Comparison of ENCODE assay signal across 34 cellular contexts in the genomic region with DNA sequence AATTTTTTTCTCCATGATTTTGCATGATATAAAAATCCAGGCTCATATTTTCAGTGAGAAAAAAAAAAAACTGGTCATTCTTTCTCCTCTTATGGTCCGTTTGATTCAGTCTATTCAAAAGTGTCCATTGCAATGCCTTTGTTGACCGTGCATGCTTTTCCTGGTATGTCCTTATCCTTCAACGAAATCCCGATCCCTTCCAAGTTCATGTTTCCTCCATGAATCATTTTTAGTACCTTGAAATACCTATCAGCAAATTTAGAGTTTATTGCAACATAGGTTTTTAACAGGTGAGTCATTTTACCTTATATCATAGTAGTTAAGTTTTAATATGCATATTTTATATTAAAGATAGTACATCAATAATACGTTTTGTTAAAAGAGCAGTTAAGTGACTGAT.
"Had no signal": no experiment of that assay in that cellular context is flagged by ENCODE, and none has a peak within 500 bp of the region (broad histone marks: within the 10 kb centered on the region; RNA-seq: fewer than 3 reads in every experiment).

No MANE protein-coding gene starts in this region.

- H3K27me3 Mint-ChIP-seq: activated B cell treated with CpG ODN at 0.5 μM for 24 hours; activated CD8-positive, alpha-beta T cell treated with anti-CD3 and anti-CD28 coated beads for 36 hours; activated naive CD8-positive, alpha-beta T cell; activated T-helper 17 cell treated with anti-CD3 and anti-CD28 coated beads, Interleukin-2, amount 50 U/mL, for 72 hours; dendritic cell treated with granulocyte-macrophage colony-stimulating factor and Interleukin-4, amounts not matched to agents 40 ng/mL and 50 ng/mL, for 4 days; T-helper 17 cell had no signal

- H3K27ac Mint-ChIP-seq: activated B cell treated with CpG ODN at 0.5 μM for 24 hours; activated CD8-positive, alpha-beta T cell treated with anti-CD3 and anti-CD28 coated beads for 36 hours; activated naive CD8-positive, alpha-beta T cell; activated T-helper 17 cell treated with anti-CD3 and anti-CD28 coated beads, Interleukin-2, amount 50 U/mL, for 72 hours; dendritic cell treated with granulocyte-macrophage colony-stimulating factor and Interleukin-4, amounts not matched to agents 40 ng/mL and 50 ng/mL, for 4 days; endodermal cell; T-helper 17 cell; T-helper 2 cell treated with Interferon-gamma antibody and Interleukin-4, amounts not matched to agents 5 μg/mL and 100 μg/mL, for 36 hours had no signal

- H3K27me3 ChIP-seq: brain microvascular endothelial cell, esophagus muscularis mucosa, gastroesophageal sphincter had no signal

- H3K4me1 ChIP-seq: esophagus muscularis mucosa, gastroesophageal sphincter had no signal

- H3K4me3 Mint-ChIP-seq: activated B cell treated with CpG ODN at 0.5 μM for 24 hours; activated CD8-positive, alpha-beta T cell treated with anti-CD3 and anti-CD28 coated beads for 36 hours; activated naive CD8-positive, alpha-beta T cell; activated T-cell treated with anti-CD3 and anti-CD28 coated beads, Interleukin-2, amount 50 U/mL, for 4 hours; activated T-helper 17 cell treated with anti-CD3 and anti-CD28 coated beads, Interleukin-2, amount 50 U/mL, for 72 hours; dendritic cell treated with granulocyte-macrophage colony-stimulating factor and Interleukin-4, amounts not matched to agents 40 ng/mL and 50 ng/mL, for 4 days; endodermal cell; T-helper 17 cell; T-helper 2 cell treated with Interferon-gamma antibody and Interleukin-4, amounts not matched to agents 5 μg/mL and 100 μg/mL, for 36 hours had no signal

- H3K9me3 Mint-ChIP-seq: dendritic cell treated with granulocyte-macrophage colony-stimulating factor and Interleukin-4, amounts not matched to agents 40 ng/mL and 50 ng/mL, for 4 days had no signal

- H3K4me3 ChIP-seq: coronary artery, dorsolateral prefrontal cortex, esophagus muscularis mucosa, gastroesophageal sphincter had no signal

- H3K4me1 Mint-ChIP-seq: activated B cell treated with CpG ODN at 0.5 μM for 24 hours; activated T-helper 17 cell treated with anti-CD3 and anti-CD28 coated beads, Interleukin-2, amount 50 U/mL, for 72 hours; endodermal cell; T-helper 17 cell had no signal

- ATAC-seq: activated CD4-positive, CD25-positive, alpha-beta regulatory T cell treated with anti-CD3 and anti-CD28 coated beads, Interleukin-2, amount 50 U/mL, for 24 hours; activated CD8-positive, alpha-beta T cell treated with anti-CD3 and anti-CD28 coated beads for 36 hours; activated T-cell treated with anti-CD3 and anti-CD28 coated beads, Interleukin-2, amount 50 U/mL, for 4 hours; activated T-helper 17 cell treated with anti-CD3 and anti-CD28 coated beads, Interleukin-2, amount 50 U/mL, for 72 hours; gastroesophageal sphincter; T-helper 17 cell had no signal

- H3K36me3 Mint-ChIP-seq: activated naive CD8-positive, alpha-beta T cell had no signal

- H3K27ac ChIP-seq: brain microvascular endothelial cell, coronary artery, dorsolateral prefrontal cortex, esophagus muscularis mucosa, gastroesophageal sphincter, WERI-Rb-1 had no signal

- H3K36me3 ChIP-seq: brain microvascular endothelial cell, esophagus muscularis mucosa, gastroesophageal sphincter, WERI-Rb-1 had no signal

- H3K9me3 ChIP-seq: esophagus muscularis mucosa, gastroesophageal sphincter had no signal

- DNase-seq: activated B cell treated with CpG ODN at 0.5 μM for 24 hours; activated CD4-positive, alpha-beta T cell treated with anti-CD3 and anti-CD28 coated beads for 48 hours; activated CD4-positive, alpha-beta T cell treated with anti-CD3 and anti-CD28 coated beads, Interleukin-2, amount 50 U/mL, for 1 hour; activated CD4-positive, alpha-beta T cell treated with anti-CD3 and anti-CD28 coated beads, Interleukin-2, amount 50 U/mL, for 48 hours; activated CD8-positive, alpha-beta memory T cell treated with anti-CD3 and anti-CD28 coated beads for 24 hours; activated CD8-positive, alpha-beta T cell treated with anti-CD3 and anti-CD28 coated beads for 36 hours; activated effector memory CD4-positive, alpha-beta T cell treated with Interleukin-2 at 50 U/mL for 16 hours; activated gamma-delta T cell treated with Interleukin-2 at 50 U/mL for 16 hours; activated naive CD4-positive, alpha-beta T cell treated with anti-CD3 and anti-CD28 coated beads, Interleukin-2, amount 50 U/mL, for 16 hours; activated naive CD4-positive, alpha-beta T cell treated with Interleukin-2 at 50 U/mL for 16 hours; activated T-cell treated with anti-CD3 and anti-CD28 coated beads, Interleukin-2, amount 50 U/mL, for 4 hours; amniotic stem cell; anterior cingulate cortex; brain microvascular endothelial cell; caudate nucleus; cerebellar nuclear complex; dorsolateral prefrontal cortex; effector memory CD4-positive, alpha-beta T cell; endodermal cell; erythroblast; foreskin melanocyte; T-helper 1 cell; T-helper 17 cell; T1000; WERI-Rb-1 had no signal

- FAIRE-seq: astrocyte had no signal
